Comparison of ENCODE assay signal across 9 cellular contexts in the genomic region with DNA sequence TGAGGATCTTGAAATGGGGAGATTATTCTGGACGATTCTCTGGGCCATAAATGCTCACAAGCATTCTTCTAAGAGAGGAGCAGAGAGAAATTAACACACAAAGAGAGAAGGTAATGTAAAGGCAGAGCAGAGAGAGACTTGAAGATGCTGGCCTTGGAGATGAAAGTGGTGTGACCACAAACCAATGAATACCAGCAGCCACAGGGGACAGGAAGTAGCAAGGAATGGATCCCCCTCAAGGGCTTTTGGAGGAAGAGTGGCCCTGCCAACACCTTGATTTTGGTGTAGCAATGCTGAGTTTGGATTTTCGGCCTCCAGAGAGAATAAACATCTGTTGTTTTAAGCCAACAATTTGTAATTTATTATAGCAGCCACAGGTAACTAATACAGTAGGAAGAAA.
"Had no signal": no experiment of that assay in that cellular context is flagged by ENCODE, and none has a peak within 500 bp of the region (broad histone marks: within the 10 kb centered on the region; RNA-seq: fewer than 3 reads in every experiment).

No MANE protein-coding gene starts in this region.

- H3K9me3 ChIP-seq: HAP-1 had no signal

- H3K4me3 Mint-ChIP-seq: GM23338, H9, HFFc6 had no signal

- H3K36me3 ChIP-seq: HAP-1 had no signal

- H3K27ac Mint-ChIP-seq: GM23338, H9, HFFc6 had no signal

- H3K4me1 Mint-ChIP-seq: GM23338 had no signal

- DNase-seq: GM23248, GOT3, H7, H9, HCEC 1CT, HFFc6 had no signal

- H3K4me1 ChIP-seq: HAP-1 had no signal

- H3K4me3 ChIP-seq: GM23248, GM23338, HAP-1 had no signal

- H2AFZ ChIP-seq: GM23248, GM23338 had no signal

- H3K4me2 ChIP-seq: GM23338 had no signal

- ATAC-seq: GM23338, HCT116 had no signal

- H3K9ac ChIP-seq: GM23248 had no signal

- H3K27ac ChIP-seq: GM23248 had no signal
